8 cellular contexts compared by ENCODE assay signal in genomic region chr11:64787526-64788320, GRCh38. TPM values are rescaled to one million over a fixed set of nuclear protein-coding genes. Genes with fewer than 3 reads are reported as not detected.
DNase-seq lines count a peak whose midpoint lies in the region; ATAC-seq and TF ChIP-seq lines count a peak whose summit lies in the region.

No MANE protein-coding gene starts in this region.

- H2AFZ ChIP-seq in OCI-LY1 (ENCODE audit: low read length) (no peak overlapping the region), trophoblast cell (ENCODE audit: insufficient read depth, low read length, poor library complexity) (no peak overlapping the region)

- H3K4me2 ChIP-seq in OCI-LY1 (ENCODE audit: low read length) (peak overlapping the region; percentile 21; the same call in 1 of the 2 replicates), trophoblast cell (ENCODE audit: low read length) (no peak overlapping the region)

- H3K27ac ChIP-seq in OCI-LY1 (ENCODE audit: low read depth, low read length, poor library complexity, severe bottlenecking) (peak overlapping the region; percentile 65), trophoblast cell (ENCODE audit: low read depth, low read length) (no peak overlapping the region)

- H3K14ac ChIP-seq in trophoblast cell (ENCODE audit: low read length): no peak overlapping the region

- peak overlapping the region; percentile 14 for H4K12ac ChIP-seq in trophoblast cell (ENCODE audit: low read depth, low read length)

- H3K79me2 ChIP-seq in OCI-LY1 (ENCODE audit: insufficient read depth, low read length) (no peaks in the 10 kb centered on the region), trophoblast cell (ENCODE audit: control insufficient read depth, insufficient read depth, low read length, poor library complexity) (no peaks in the 10 kb centered on the region)

- peak overlapping the region; percentile 41; the same call in 1 of the 2 replicates for H3K9ac ChIP-seq in OCI-LY1 (ENCODE audit: low read length)
- no peak overlapping the region for H3K9ac ChIP-seq in trophoblast cell (ENCODE audit: low read length)

- H3K27me3 ChIP-seq in OCI-LY1 (ENCODE audit: insufficient read depth, low read length) (no peaks in the 10 kb centered on the region), trophoblast cell (ENCODE audit: insufficient read depth, low read length) (no peaks in the 10 kb centered on the region)

- no peak overlapping the region for H2BK12ac ChIP-seq in trophoblast cell (ENCODE audit: low read length)

- H2BK120ac ChIP-seq in trophoblast cell (ENCODE audit: insufficient read depth, low read length, poor library complexity): no peak overlapping the region

- no peaks in the 10 kb centered on the region for H3F3A ChIP-seq in OCI-LY1 (ENCODE audit: insufficient read depth, low read length)

- H2AK5ac ChIP-seq in trophoblast cell (ENCODE audit: low read length): no peak overlapping the region

- H3K79me1 ChIP-seq in trophoblast cell (ENCODE audit: low read length): no peaks in the 10 kb centered on the region

- H3K4me1 ChIP-seq in OCI-LY1 (ENCODE audit: insufficient read depth, low read length, severe bottlenecking) (peaks cover 12% of the 10 kb centered on the region), trophoblast cell (ENCODE audit: control insufficient read depth in 1 of 2, insufficient read depth in 2 of 2, low read length in 2 of 2) (no peaks in the 10 kb centered on the region)

- H3K4ac ChIP-seq in trophoblast cell (ENCODE audit: low read depth, low read length): no peak overlapping the region

- H3K23ac ChIP-seq in trophoblast cell (ENCODE audit: low read length): no peak overlapping the region

- peaks cover 30% of the 10 kb centered on the region; the same call in 1 of the 2 replicates for H3K36me3 ChIP-seq in OCI-LY1 (ENCODE audit: insufficient read depth, low read length)
- H3K36me3 ChIP-seq in trophoblast cell (ENCODE audit: control insufficient read depth in 1 of 2, insufficient read depth in 2 of 2, low read length in 2 of 2): peaks cover 29 to 34% of the 10 kb centered on the region in 2 experiments

- ATAC-seq in HG03442 (IDR thresholded peaks at IDR 0.05; ENCODE audit: unreplicated experiment): no peak

- no peak overlapping the region for H2BK5ac ChIP-seq in trophoblast cell (ENCODE audit: low read depth, low read length, poor library complexity)

- DNase-seq in NCI-H2196 (lab: John Stamatoyannopoulos, UW; ENCODE audit: unreplicated experiment): peak; percentile 48
- no peak for DNase-seq in NCI-H2196 treated with DMSO at 0.1 percent for 48 hours (lab: John Stamatoyannopoulos, UW; ENCODE audit: unreplicated experiment)
- DNase-seq in activated effector memory CD4-positive, alpha-beta T cell treated with anti-CD3 and anti-CD28 coated beads, Interleukin-2, amount 50 U/mL, for 16 hours: peak; percentile 86
- peak; percentile 74 for DNase-seq in germinal center (ENCODE audit: low spot score)
- peak; percentile 38 to 78 for DNase-seq in trophoblast cell
- DNase-seq in NCI-H2171 (lab: John Stamatoyannopoulos, UW): no peak

- H3K4me3 ChIP-seq in OCI-LY1 (ENCODE audit: low read depth, low read length, poor library complexity, severe bottlenecking) (no peak overlapping the region), trophoblast cell (ENCODE audit: low read depth, low read length) (no peak overlapping the region)

- H3K9me3 ChIP-seq in OCI-LY1 (ENCODE audit: low read length): no peaks in the 10 kb centered on the region
- H3K9me3 ChIP-seq in trophoblast cell (ENCODE audit: insufficient read depth, low read depth, low read length): no peaks in the 10 kb centered on the region

- peak; percentile 84 for TF ChIP-seq CTCF in OCI-LY1 (IDR thresholded peaks at IDR 0.05; ENCODE audit: low read length)

- no peak overlapping the region for H3K18ac ChIP-seq in trophoblast cell (ENCODE audit: low read length)

- no peaks in the 10 kb centered on the region for H4K20me1 ChIP-seq in OCI-LY1 (ENCODE audit: insufficient read depth, low read length)

- WGBS in trophoblast cell (ENCODE audit: extremely low coverage, insufficient coverage, insufficient read length): no CpG with 5 or more reads among the region's 15 CpGs

- no peak overlapping the region for H4K91ac ChIP-seq in trophoblast cell (ENCODE audit: low read depth, low read length)

- H4K8ac ChIP-seq in trophoblast cell (ENCODE audit: low read depth, low read length): no peak overlapping the region

- no peaks in the 10 kb centered on the region for H3K9me2 ChIP-seq in OCI-LY1 (ENCODE audit: low read depth, low read length)

RNA-seq across cellular contexts. Expression of gene SF1, which starts 9.4 kb away (rescaled TPM):
- 185 and 187 TPM in 2 replicates for polyA plus RNA-seq in trophoblast cell (2013)

RNA-seq across cellular contexts. Expression of gene MAP4K2, which starts 15.3 kb away (rescaled TPM):
- 17.9 and 19.2 TPM in 2 replicates for polyA plus RNA-seq in trophoblast cell (2013)

RNA-seq across cellular contexts. Expression of gene MEN1, which starts 22.6 kb away (rescaled TPM):
- 53.4 and 53.7 TPM in 2 replicates for polyA plus RNA-seq in trophoblast cell (2013)

RNA-seq across cellular contexts. Expression of gene PYGM, which starts 27.9 kb away (rescaled TPM):
- 0.83 and 0.94 TPM in 2 replicates for polyA plus RNA-seq in trophoblast cell (2013)

RNA-seq across cellular contexts. Expression of gene RASGRP2, which starts 43.8 kb away (rescaled TPM):
- polyA plus RNA-seq in trophoblast cell (2013): 0.50 and 0.55 TPM in 2 replicates

Comparison
In these comparisons a context has a peak if more than half of its experiments do, and no peak if none do; other contexts are left out.
1. DNase-seq: peak in NCI-H2196 (single experiment), activated effector memory CD4-positive, alpha-beta T cell treated with anti-CD3 and anti-CD28 coated beads, Interleukin-2, amount 50 U/mL, for 16 hours (single experiment), germinal center (single experiment) and trophoblast cell (2 of 2); none in NCI-H2196 treated with DMSO at 0.1 percent for 48 hours (single experiment) and NCI-H2171 (single experiment).